ENCODE assay signal across 20 cellular contexts in the genomic region with DNA sequence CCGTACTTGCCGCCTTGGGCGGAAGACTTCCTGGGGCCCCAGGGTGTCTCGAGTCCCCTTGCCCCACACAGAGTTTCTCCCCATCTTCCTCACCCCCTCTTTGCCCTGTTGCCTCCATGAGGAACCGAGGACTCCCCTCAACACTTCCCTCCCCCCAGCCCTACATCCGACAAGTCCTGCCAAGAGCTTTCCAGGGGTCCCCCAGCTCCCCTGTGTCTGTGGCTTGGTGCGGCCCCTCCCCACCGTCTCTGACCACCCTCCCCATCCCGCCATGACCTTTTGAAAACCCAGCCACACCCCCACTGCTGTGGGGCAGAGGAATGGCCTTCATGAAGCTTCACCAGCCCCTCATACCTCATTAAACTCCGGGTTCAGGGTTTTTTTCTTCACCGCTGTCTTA. TPM values are rescaled to one million over a fixed set of nuclear protein-coding genes. Genes with fewer than 3 reads are reported as not detected.
DNase-seq lines count a peak whose midpoint lies in the region; FAIRE-seq and TF ChIP-seq lines count a peak whose summit lies in the region.
"Had no signal": no experiment of that assay in that cellular context is flagged by ENCODE, and none has a peak within 500 bp of the region (broad histone marks: within the 10 kb centered on the region; RNA-seq: fewer than 3 reads in every experiment).

No MANE protein-coding gene starts in this region.

- no peak overlapping the region for H4K5ac ChIP-seq in H9 (ENCODE audit: insufficient read length, low read depth, low read length)

- H3K36me3 Mint-ChIP-seq in H9 (ENCODE audit: insufficient read depth in 1 of 3, low read depth in 3 of 3) (no peaks in the 10 kb centered on the region), progenitor cell of endocrine pancreas (ENCODE audit: insufficient read depth) (no peaks in the 10 kb centered on the region), HFFc6 (ENCODE audit: low read depth) (no peaks in the 10 kb centered on the region)
- no peaks in the 10 kb centered on the region for H3K36me3 Mint-ChIP-seq in activated naive CD8-positive, alpha-beta T cell treated with anti-CD3 and anti-CD28 coated beads for 36 hours

- H2AFZ ChIP-seq in H9 (ENCODE audit: low read length): no peak overlapping the region
- H2AFZ ChIP-seq: PC-9 had no signal

- H3K4me1 Mint-ChIP-seq in H9 (no peaks in the 10 kb centered on the region), progenitor cell of endocrine pancreas (ENCODE audit: low read depth) (no peaks in the 10 kb centered on the region), HFFc6 (ENCODE audit: low read depth) (peaks cover 7% of the 10 kb centered on the region)
- H3K4me1 Mint-ChIP-seq in activated naive CD8-positive, alpha-beta T cell treated with anti-CD3 and anti-CD28 coated beads for 36 hours: no peaks in the 10 kb centered on the region

- H3K4me3 Mint-ChIP-seq in H9: no peak overlapping the region
- H3K4me3 Mint-ChIP-seq in progenitor cell of endocrine pancreas (ENCODE audit: low read depth): no peak overlapping the region
- no peak overlapping the region for H3K4me3 Mint-ChIP-seq in HFFc6
- H3K4me3 Mint-ChIP-seq in activated naive CD8-positive, alpha-beta T cell treated with anti-CD3 and anti-CD28 coated beads for 36 hours: no peak overlapping the region
- H3K4me3 Mint-ChIP-seq: CD4-positive, alpha-beta T cell had no signal

- no peak overlapping the region for H3T11ph ChIP-seq in H9 (ENCODE audit: low read length)

- H2BK20ac ChIP-seq in H9 (ENCODE audit: low read depth, low read length, poor library complexity, severe bottlenecking): no peak overlapping the region

- H3K4ac ChIP-seq in H9 (ENCODE audit: low read depth, low read length): no peak overlapping the region

- no peak overlapping the region for H2BK15ac ChIP-seq in H9 (ENCODE audit: low read depth, low read length)

- no peak overlapping the region for H2BK12ac ChIP-seq in H9 (ENCODE audit: insufficient read length, low read depth, low read length)

- H3K9ac ChIP-seq in H9 (ENCODE audit: extremely low read depth, insufficient read length, low read length): no peak overlapping the region
- H3K9ac ChIP-seq in kidney (ENCODE audit: low read length in 2 of 2): no peak overlapping the region
- H3K9ac ChIP-seq: KMS-11 had no signal

- H3K9me3 Mint-ChIP-seq in H9 (no peaks in the 10 kb centered on the region), progenitor cell of endocrine pancreas (ENCODE audit: low read depth) (no peaks in the 10 kb centered on the region), HFFc6 (no peaks in the 10 kb centered on the region)
- no peaks in the 10 kb centered on the region for H3K9me3 Mint-ChIP-seq in activated naive CD8-positive, alpha-beta T cell treated with anti-CD3 and anti-CD28 coated beads for 36 hours
- H3K9me3 Mint-ChIP-seq: CD4-positive, alpha-beta T cell had no signal

- H3K36me3 ChIP-seq in adrenal gland (replicated peaks in 1 of 2) (no peaks in the 10 kb centered on the region), kidney (ENCODE audit: control insufficient read depth in 1 of 2, insufficient read depth in 2 of 2, low read length in 2 of 2) (no peaks in the 10 kb centered on the region)

- no peak overlapping the region for H2BK120ac ChIP-seq in H9 (ENCODE audit: low read depth, low read length, poor library complexity, severe bottlenecking)

- intact Hi-C loops in adrenal gland (cut with DNase I): no loop called here
- intact Hi-C loops in kidney (cut with DNase I): no loop called here

- TF ChIP-seq CTCF in H9 (conservative IDR thresholded peaks at IDR 0.05): no peak
- no peak for TF ChIP-seq CTCF in adrenal gland (IDR thresholded peaks at IDR 0.05)
- TF ChIP-seq CTCF in kidney (IDR thresholded peaks at IDR 0.05; ENCODE audit: borderline replicate concordance, extremely low read depth, insufficient read depth): no peak
- no peak for TF ChIP-seq CTCF in progenitor cell of endocrine pancreas (IDR thresholded peaks at IDR 0.05; ENCODE audit: unreplicated experiment)
- TF ChIP-seq CTCF in HFFc6 (IDR thresholded peaks at IDR 0.05): no peak

- no CpG with 5 or more reads among the region's 11 CpGs for WGBS in H9 (ENCODE audit: extremely low coverage, insufficient read length, low lambda C conversion rate)
- 79 to 86% (median 81%) methylated on average over 10 to 11 of the region's 11 CpGs for WGBS in adrenal gland, 4 donors

- no peak overlapping the region for H4K8ac ChIP-seq in H9 (replicated peaks; ENCODE audit: insufficient read length, low read depth, low read length)

- H3K27me3 ChIP-seq in H9 (ENCODE audit: insufficient read depth, low read length): no peaks in the 10 kb centered on the region
- no peaks in the 10 kb centered on the region for H3K27me3 ChIP-seq in adrenal gland

- no peak for TF ChIP-seq POLR2A in adrenal gland (IDR thresholded peaks at IDR 0.05)

- H3K4me2 ChIP-seq in H9 (ENCODE audit: insufficient read depth, insufficient read length, low read length): no peak overlapping the region
- H3K4me2 ChIP-seq: KMS-11, PC-9 had no signal

- no peaks in the 10 kb centered on the region for H3K79me2 ChIP-seq in H9 (ENCODE audit: insufficient read depth, low read length)

- no peaks in the 10 kb centered on the region for H3K4me1 ChIP-seq in H9 (ENCODE audit: insufficient read depth, low read length)
- H3K4me1 ChIP-seq in adrenal gland (replicated peaks in 1 of 2): no peaks in the 10 kb centered on the region
- H3K4me1 ChIP-seq in kidney (ENCODE audit: control insufficient read depth in 1 of 2, insufficient read depth in 1 of 2, low read depth in 1 of 2, low read length in 2 of 2): no peaks in the 10 kb centered on the region

- no peak overlapping the region for H2BK5ac ChIP-seq in H9 (ENCODE audit: insufficient read length, low read length)

- no peak overlapping the region for H3K23ac ChIP-seq in H9 (ENCODE audit: insufficient read length, low read depth, low read length)

- no peak overlapping the region for H2AK5ac ChIP-seq in H9 (ENCODE audit: insufficient read length, low read length)

- peaks cover 2% of the 10 kb centered on the region for H3K27me3 Mint-ChIP-seq in H9 (ENCODE audit: low read depth)
- peaks cover 2% of the 10 kb centered on the region for H3K27me3 Mint-ChIP-seq in progenitor cell of endocrine pancreas
- H3K27me3 Mint-ChIP-seq in HFFc6 (ENCODE audit: insufficient read depth): peaks cover 9% of the 10 kb centered on the region
- no peaks in the 10 kb centered on the region for H3K27me3 Mint-ChIP-seq in activated naive CD8-positive, alpha-beta T cell treated with anti-CD3 and anti-CD28 coated beads for 36 hours
- H3K27me3 Mint-ChIP-seq: CD4-positive, alpha-beta T cell had no signal

- H3K18ac ChIP-seq in H9 (ENCODE audit: insufficient read length, low read depth, low read length): no peak overlapping the region

- no peak for FAIRE-seq in kidney (lab: Jason Lieb, UNC)
- FAIRE-seq: GM12878 had no signal

- H3K27ac Mint-ChIP-seq in H9 (peak overlapping the region in 2 of 3 experiments; percentile 66 to 70; a peak in 2 of 7 replicates), progenitor cell of endocrine pancreas (no peak overlapping the region), HFFc6 (no peak overlapping the region)
- no peak overlapping the region for H3K27ac Mint-ChIP-seq in activated naive CD8-positive, alpha-beta T cell treated with anti-CD3 and anti-CD28 coated beads for 36 hours
- H3K27ac Mint-ChIP-seq: CD4-positive, alpha-beta T cell had no signal

- DNase-seq in H9 (no peak), adrenal gland (peak in 4 of 7 donors; percentile 0 to 46 (median 12)), kidney (peak; percentile 24), progenitor cell of endocrine pancreas (ENCODE audit: low spot score, unreplicated experiment) (peak; percentile 1), NOMO-1 (lab: John Stamatoyannopoulos, UW; ENCODE audit: unreplicated experiment in 2 of 2) (no peak), HFFc6 (no peak), substantia nigra (lab: John Stamatoyannopoulos, UW) (no peak)
- no peak for DNase-seq in activated naive CD8-positive, alpha-beta T cell treated with anti-CD3 and anti-CD28 coated beads for 36 hours
- DNase-seq: ACHN, Calu3, DMS79, GOT3, NCI-H1092 treated with DMSO at 0.1 percent for 48 hours, NCI-H1694 treated with DMSO at 0.1 percent for 48 hours, PC-9 had no signal

- H3K27ac ChIP-seq in H9 (ENCODE audit: insufficient read length, low read depth, low read length) (no peak overlapping the region), adrenal gland (no peak overlapping the region), kidney (ENCODE audit: low read depth in 2 of 2, low read length in 2 of 2) (no peak overlapping the region), substantia nigra (ENCODE audit: low read depth, low read length, poor library complexity, severe bottlenecking) (no peak overlapping the region)
- H3K27ac ChIP-seq: KMS-11, PC-9 had no signal

- H3K4me3 ChIP-seq in adrenal gland: no peak overlapping the region
- no peak overlapping the region for H3K4me3 ChIP-seq in kidney (ENCODE audit: low read length in 2 of 2)
- H3K4me3 ChIP-seq: GM12878, PC-9 had no signal

- no peak overlapping the region for H3K56ac ChIP-seq in H9 (ENCODE audit: insufficient read length, low read depth, low read length)

- H3K23me2 ChIP-seq in H9 (ENCODE audit: insufficient read length, low read depth, low read length, poor library complexity, severe bottlenecking): no peaks in the 10 kb centered on the region

- H3K9me3 ChIP-seq in H9 (ENCODE audit: control insufficient read depth, low read depth, low read length): no peaks in the 10 kb centered on the region
- no peaks in the 10 kb centered on the region for H3K9me3 ChIP-seq in adrenal gland (replicated peaks in 1 of 3)
- no peaks in the 10 kb centered on the region for H3K9me3 ChIP-seq in kidney (ENCODE audit: control insufficient read depth in 1 of 2, low read length in 2 of 2)

- no peak overlapping the region for H3K14ac ChIP-seq in H9 (ENCODE audit: insufficient read depth, low read length)

- no peaks in the 10 kb centered on the region for H4K20me1 ChIP-seq in H9 (ENCODE audit: control insufficient read depth, insufficient read depth, insufficient read length)

- H3K79me1 ChIP-seq in H9 (ENCODE audit: insufficient read depth, low read depth, low read length, poor library complexity, severe bottlenecking): no peaks in the 10 kb centered on the region

- no peak overlapping the region for H4K91ac ChIP-seq in H9 (ENCODE audit: insufficient read length, low read depth, low read length)

RNA-seq across cellular contexts. Expression of a gene that starts 11.4 kb away (rescaled TPM):
- total RNA-seq in H9 (2021) (not detected in 2 replicates), adrenal gland (not detected), kidney (not detected), progenitor cell of endocrine pancreas (not detected in 2 replicates)
- polyA plus RNA-seq in adrenal gland (not detected), kidney (ENCODE audit: insufficient read depth, low read depth, low replicate concordance) (not detected)
- total RNA-seq in HFFc6 (2021; fragmentation: NEBNext Ultra II Directional; extraction: Animal tissue kit (Norgen Biotek cat#: 25700)): not detected
- total RNA-seq in activated naive CD8-positive, alpha-beta T cell treated with anti-CD3 and anti-CD28 coated beads for 36 hours: not detected
- total RNA-seq: Calu3; CD4-positive, alpha-beta T cell; G401; GM12878; MCF 10A; PC-9 had no signal
- polyA plus RNA-seq: GM12878 had no signal

RNA-seq across cellular contexts. Expression of a gene that starts 32.7 kb away (rescaled TPM):
- total RNA-seq in H9 (2021) (1.9 and 2.1 TPM in 2 replicates), adrenal gland (10 to 100 TPM in 1 of 8 donors, 1 to 10 TPM in 7; 2.6 to 15.7 (median 6.6) TPM), kidney (21.6 TPM), progenitor cell of endocrine pancreas (1.2 and 1.3 TPM in 2 replicates)
- polyA plus RNA-seq in adrenal gland (10 to 100 TPM in 1 of 3 donors, 1 to 10 TPM in 2; 5.3 to 11.3 (median 5.8) TPM), kidney (ENCODE audit: insufficient read depth, low read depth, low replicate concordance) (4.2 TPM)
- not detected for total RNA-seq in HFFc6 (2021; fragmentation: NEBNext Ultra II Directional; extraction: Animal tissue kit (Norgen Biotek cat#: 25700))
- under 1 TPM; 0.06 to 0.08 TPM for total RNA-seq in activated naive CD8-positive, alpha-beta T cell treated with anti-CD3 and anti-CD28 coated beads for 36 hours
- total RNA-seq: G401, GM12878, MCF 10A, PC-9 had no signal
- polyA plus RNA-seq: GM12878 had no signal

Comparison
In these comparisons a context has a peak if more than half of its experiments do, and no peak if none do; other contexts are left out.
1. DNase-seq: peak in adrenal gland (4 of 7), kidney (single experiment) and progenitor cell of endocrine pancreas (single experiment); none in H9 (single experiment), NOMO-1 (0 of 2), HFFc6 (single experiment), substantia nigra (0 of 49) and activated naive CD8-positive, alpha-beta T cell treated with anti-CD3 and anti-CD28 coated beads for 36 hours (single experiment).
2. H3K27ac Mint-ChIP-seq: peak in H9 (2 of 3); none in progenitor cell of endocrine pancreas (single experiment), HFFc6 (single experiment) and activated naive CD8-positive, alpha-beta T cell treated with anti-CD3 and anti-CD28 coated beads for 36 hours (single experiment).